ENCODE assay signal across 1 cellular context in the genomic region with DNA sequence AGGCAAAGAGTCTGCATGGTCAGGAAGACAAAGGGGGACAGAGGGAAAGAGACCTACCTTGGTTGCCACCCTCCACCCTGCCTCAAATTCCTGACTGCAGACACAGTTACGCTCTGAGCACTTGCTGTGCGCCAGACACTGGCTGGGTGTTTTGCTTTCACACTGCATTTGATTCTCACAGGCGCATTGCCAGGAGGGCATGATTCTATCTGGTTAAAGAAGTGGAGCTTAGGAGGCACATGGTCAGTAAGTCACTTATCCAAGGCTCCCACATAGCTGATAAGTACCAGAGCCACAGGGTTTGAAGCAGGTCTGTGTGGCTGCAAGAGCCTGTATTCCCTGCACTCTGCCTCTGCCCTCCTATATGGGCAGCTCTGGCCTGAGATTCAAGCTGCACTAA.
TF ChIP-seq lines count a peak whose summit lies in the region.

No MANE protein-coding gene starts in this region.

TF ChIP-seq in K562, 482 proteins besides CTCF, POLR2A, EP300 and RAD21 (continued from another document):
- TF ChIP-seq, protein P1, sequence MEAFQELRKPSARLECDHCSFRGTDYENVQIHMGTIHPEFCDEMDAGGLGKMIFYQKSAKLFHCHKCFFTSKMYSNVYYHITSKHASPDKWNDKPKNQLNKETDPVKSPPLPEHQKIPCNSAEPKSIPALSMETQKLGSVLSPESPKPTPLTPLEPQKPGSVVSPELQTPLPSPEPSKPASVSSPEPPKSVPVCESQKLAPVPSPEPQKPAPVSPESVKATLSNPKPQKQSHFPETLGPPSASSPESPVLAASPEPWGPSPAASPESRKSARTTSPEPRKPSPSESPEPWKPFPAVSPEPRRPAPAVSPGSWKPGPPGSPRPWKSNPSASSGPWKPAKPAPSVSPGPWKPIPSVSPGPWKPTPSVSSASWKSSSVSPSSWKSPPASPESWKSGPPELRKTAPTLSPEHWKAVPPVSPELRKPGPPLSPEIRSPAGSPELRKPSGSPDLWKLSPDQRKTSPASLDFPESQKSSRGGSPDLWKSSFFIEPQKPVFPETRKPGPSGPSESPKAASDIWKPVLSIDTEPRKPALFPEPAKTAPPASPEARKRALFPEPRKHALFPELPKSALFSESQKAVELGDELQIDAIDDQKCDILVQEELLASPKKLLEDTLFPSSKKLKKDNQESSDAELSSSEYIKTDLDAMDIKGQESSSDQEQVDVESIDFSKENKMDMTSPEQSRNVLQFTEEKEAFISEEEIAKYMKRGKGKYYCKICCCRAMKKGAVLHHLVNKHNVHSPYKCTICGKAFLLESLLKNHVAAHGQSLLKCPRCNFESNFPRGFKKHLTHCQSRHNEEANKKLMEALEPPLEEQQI (IDR thresholded peaks at IDR 0.05) = no peak
- TF ChIP-seq ZNF347 (CRISPR knock-in tag; IDR thresholded peaks at IDR 0.05; ENCODE audit: low read depth) (no peak), PCBP2 (IDR thresholded peaks at IDR 0.05; ENCODE audit: low read depth, low read length, poor library complexity, severe bottlenecking) (no peak), RFX7 (CRISPR knock-in tag; IDR thresholded peaks at IDR 0.05) (no peak), RBM39 (optimal IDR thresholded peaks at IDR 0.05; ENCODE audit: low read depth, low read length) (no peak), ZNF174 (CRISPR knock-in tag; IDR thresholded peaks at IDR 0.05) (no peak), KDM1A (IDR thresholded peaks at IDR 0.05) (no peak), TOE1 (IDR thresholded peaks at IDR 0.05; ENCODE audit: borderline replicate concordance) (no peak), TOE1 (CRISPR knock-in tag; IDR thresholded peaks at IDR 0.05; ENCODE audit: borderline replicate concordance, low read depth) (no peak)
- TF ChIP-seq, protein P2, sequence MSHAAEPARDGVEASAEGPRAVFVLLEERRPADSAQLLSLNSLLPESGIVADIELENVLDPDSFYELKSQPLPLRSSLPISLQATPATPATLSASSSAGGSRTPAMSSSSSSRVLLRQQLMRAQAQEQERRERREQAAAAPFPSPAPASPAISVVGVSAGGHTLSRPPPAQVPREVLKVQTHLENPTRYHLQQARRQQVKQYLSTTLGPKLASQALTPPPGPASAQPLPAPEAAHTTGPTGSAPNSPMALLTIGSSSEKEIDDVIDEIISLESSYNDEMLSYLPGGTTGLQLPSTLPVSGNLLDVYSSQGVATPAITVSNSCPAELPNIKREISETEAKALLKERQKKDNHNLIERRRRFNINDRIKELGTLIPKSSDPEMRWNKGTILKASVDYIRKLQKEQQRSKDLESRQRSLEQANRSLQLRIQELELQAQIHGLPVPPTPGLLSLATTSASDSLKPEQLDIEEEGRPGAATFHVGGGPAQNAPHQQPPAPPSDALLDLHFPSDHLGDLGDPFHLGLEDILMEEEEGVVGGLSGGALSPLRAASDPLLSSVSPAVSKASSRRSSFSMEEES (CRISPR knock-in tag; IDR thresholded peaks at IDR 0.05) = no peak
